Comparison of ENCODE assay signal across 16 cellular contexts in genomic region chr15:65476942-65477341, GRCh38. TPM values are rescaled to one million over a fixed set of nuclear protein-coding genes. Genes with fewer than 3 reads are reported as not detected.
DNase-seq lines count a peak whose midpoint lies in the region; ATAC-seq and TF ChIP-seq lines count a peak whose summit lies in the region.
"Had no signal": no experiment of that assay in that cellular context is flagged by ENCODE, and none has a peak within 500 bp of the region (broad histone marks: within the 10 kb centered on the region; RNA-seq: fewer than 3 reads in every experiment).

No MANE protein-coding gene starts in this region.

- peaks cover 30% of the 10 kb centered on the region for H3K36me3 ChIP-seq in mammary epithelial cell (ENCODE audit: insufficient read depth, low read length)

- no peaks in the 10 kb centered on the region for H3K4me1 ChIP-seq in mammary epithelial cell (ENCODE audit: insufficient read depth, low read length)
- H3K4me1 ChIP-seq: Caco-2, sigmoid colon had no signal

- intact Hi-C loops in mammary epithelial cell (cut with micrococcal nuclease), result no loop called here

- H3K4me3 ChIP-seq in mammary epithelial cell (replicated peaks in 1 of 3; ENCODE audit: insufficient read depth in 1 of 3, low read depth in 2 of 3, low read length in 3 of 3), result no peak overlapping the region
- H3K4me3 ChIP-seq: sigmoid colon had no signal

- in situ Hi-C loops in mammary epithelial cell (cut with MboI; ENCODE audit: low sequenced_read_pairs in 2 of 2), result no loop called here

- no peaks in the 10 kb centered on the region for H3K9me3 ChIP-seq in mammary epithelial cell (replicated peaks; ENCODE audit: insufficient read depth, low read length)
- H3K9me3 ChIP-seq: Caco-2, sigmoid colon had no signal

- dilution Hi-C loops in mammary epithelial cell (cut with HindIII; ENCODE audit: low sequenced_read_pairs), result no loop called here

- DNase-seq in EH (ENCODE audit: low read depth) (peak; percentile 87), MV-4-11 (lab: John Stamatoyannopoulos, UW) (peak; percentile 80), mammary epithelial cell (peak; percentile 9), non-pigmented ciliary epithelial cell (ENCODE audit: low read depth) (peak; percentile 50), NOMO-1 (lab: John Stamatoyannopoulos, UW; ENCODE audit: unreplicated experiment in 2 of 2) (no peak), retina (no peak)
- DNase-seq: activated CD8-positive, alpha-beta memory T cell treated with anti-CD3 and anti-CD28 coated beads for 24 hours; activated naive CD4-positive, alpha-beta T cell treated with anti-CD3 and anti-CD28 coated beads for 36 hours; Caco-2; NCI-H1092 treated with DMSO at 0.1 percent for 48 hours; NCI-H524; Right ventricle myocardium superior; sigmoid colon had no signal

- no peaks in the 10 kb centered on the region for H3K79me2 ChIP-seq in mammary epithelial cell (ENCODE audit: insufficient read depth, low read length)

- CTCF ChIA-PET in mammary epithelial cell (lab: Charles Lee; ENCODE audit: low non-redundant PET), result no interaction called here

- H3K4me2 ChIP-seq in mammary epithelial cell (ENCODE audit: insufficient read depth, low read depth, low read length), result no peak overlapping the region

- 81% methylated on average over 6 of the region's 6 CpGs for WGBS in mammary epithelial cell (ENCODE audit: low coverage, missing lambda C conversion rate)

- no peaks in the 10 kb centered on the region for H3K27me3 ChIP-seq in mammary epithelial cell (ENCODE audit: insufficient read depth, low read length)
- H3K27me3 ChIP-seq: sigmoid colon had no signal

- no peak for TF ChIP-seq CTCF in mammary epithelial cell (conservative IDR thresholded peaks at IDR 0.05 in 1 of 2, IDR thresholded peaks at IDR 0.05 in 1 of 2; ENCODE audit: extremely low read depth in 1 of 2, insufficient read depth in 1 of 2, low read depth in 1 of 2, low read length in 2 of 2)

- no peak overlapping the region for H3K27ac ChIP-seq in mammary epithelial cell (ENCODE audit: insufficient read depth, low read depth, low read length)
- H3K27ac ChIP-seq: epithelial cell of prostate, sigmoid colon had no signal

- no peak overlapping the region for H2AFZ ChIP-seq in mammary epithelial cell (ENCODE audit: low read depth, low read length)

- H3K9ac ChIP-seq in mammary epithelial cell (ENCODE audit: insufficient read depth, low read length), result no peak overlapping the region

- BruUV-seq in mammary epithelial cell (replicated peaks; lab: Mats Ljungman, UMichigan), result no TSS peak

- no peaks in the 10 kb centered on the region for H4K20me1 ChIP-seq in mammary epithelial cell (ENCODE audit: insufficient read depth, low read length)

- no peak for ATAC-seq in GM19035 (IDR thresholded peaks at IDR 0.05; ENCODE audit: unreplicated experiment)

RNA-seq across cellular contexts. Expression of gene DPP8, which starts 40.5 kb away (rescaled TPM):
- 10 to 100 TPM; 22.8 to 39.7 TPM for total RNA-seq in mammary epithelial cell
- 13.3 TPM for polyA plus RNA-seq in mammary epithelial cell
- polyA minus RNA-seq in mammary epithelial cell, result 40.7 TPM

RNA-seq across cellular contexts. Expression of gene HACD3, which starts 53.3 kb away (rescaled TPM):
- total RNA-seq in mammary epithelial cell, result 10 to 100 TPM; 49.6 to 55.8 TPM
- 55.1 TPM for polyA plus RNA-seq in mammary epithelial cell
- polyA minus RNA-seq in mammary epithelial cell, result 53.5 TPM

RNA-seq across cellular contexts. Expression of gene IGDCC4, which starts 54.2 kb away (rescaled TPM):
- 1 to 10 TPM in 1 of 2 donors, under 1 TPM in 1; 0.09 to 1.3 TPM for total RNA-seq in mammary epithelial cell
- polyA plus RNA-seq in mammary epithelial cell, result 0.05 TPM
- not detected for polyA minus RNA-seq in mammary epithelial cell
- polyA plus RNA-seq: liver had no signal

Comparison
In these comparisons a context has a peak if more than half of its experiments do, and no peak if none do; other contexts are left out.
1. DNase-seq: peak in EH (single experiment), MV-4-11 (single experiment), mammary epithelial cell (single experiment) and non-pigmented ciliary epithelial cell (single experiment); none in NOMO-1 (0 of 2) and retina (single experiment).